28 cellular contexts compared by ENCODE assay signal in the genomic region with DNA sequence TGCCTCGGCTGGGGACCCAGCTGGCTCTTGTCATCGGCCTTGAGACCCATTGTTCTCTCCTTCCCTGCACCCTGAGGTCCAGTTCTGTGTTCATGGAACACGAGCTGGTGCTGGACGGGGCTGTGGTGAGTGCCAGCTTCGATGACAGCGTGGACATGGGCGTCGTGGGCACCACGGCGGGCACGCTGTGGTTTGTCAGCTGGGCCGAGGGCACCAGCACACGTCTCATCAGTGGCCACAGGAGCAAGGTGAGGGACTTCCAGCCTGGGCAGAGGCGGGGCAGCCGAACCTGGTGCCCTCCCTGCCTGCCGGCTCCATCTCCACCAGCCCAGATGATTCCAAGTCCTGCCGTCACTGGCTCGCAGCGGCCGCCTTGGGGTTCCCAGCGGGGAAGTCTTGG. TPM values are rescaled to one million over a fixed set of nuclear protein-coding genes. Genes with fewer than 3 reads are reported as not detected.
"Had no signal": no experiment of that assay in that cellular context is flagged by ENCODE, and none has a peak within 500 bp of the region (broad histone marks: within the 10 kb centered on the region; RNA-seq: fewer than 3 reads in every experiment).

No MANE protein-coding gene starts in this region.

- DNase-seq: naive B cell; naive thymus-derived CD8-positive, alpha-beta T cell; nephron progenitor cell; nucleus accumbens; right cardiac atrium; right lobe of liver; sigmoid colon; small intestine; stimulated activated CD4-positive, alpha-beta T cell treated with anti-CD3 and anti-CD28 coated beads, Interleukin-15, amount 100 ng/mL, for 24 hours; stimulated activated CD4-positive, alpha-beta T cell treated with anti-CD3 and anti-CD28 coated beads, Interleukin-2, amount 100 ng/mL, for 24 hours; stimulated activated CD4-positive, alpha-beta T cell treated with anti-CD3 and anti-CD28 coated beads, Interleukin-2, amount 100 ng/mL, for 48 hours; stimulated activated CD4-positive, alpha-beta T cell treated with anti-CD3 and anti-CD28 coated beads, Interleukin-4, amount 100 ng/mL, for 24 hours; stimulated activated naive B cell treated with anti-CD40 and anti-IgM and Interleukin-4, amounts not matched to agents 10 μg/mL and 1 μg/mL and 100 μg/mL, for 72 hours; stimulated activated naive CD4-positive, alpha-beta T cell treated with Interleukin-2 at 50 U/mL for 16 hours; stomach; thyroid gland; trophoblast cell; upper lobe of left lung; uterus had no signal

- H3K36me3 ChIP-seq: neutrophil, pancreas, prostate gland, right lobe of liver, thoracic aorta, thyroid gland, uterus had no signal

- H3K27ac Mint-ChIP-seq: natural killer cell treated with Interleukin-12 subunit alpha and Interleukin-12 subunit beta and Interleukin-15 and Interleukin-18, amount 100 ng/mL, for 72 hours; nephron progenitor cell; stimulated activated effector memory CD8-positive, alpha-beta T cell treated with anti-CD3 and anti-CD28 coated beads, Interleukin-12 subunit alpha, Interleukin-12 subunit beta, amount 100 ng/mL, for 72 hours; stimulated activated naive B cell treated with anti-CD40 and anti-IgM and Interleukin-4, amounts not matched to agents 10 μg/mL and 1 μg/mL and 100 μg/mL, for 72 hours; stimulated activated naive CD8-positive, alpha-beta T cell treated with anti-CD3 and anti-CD28 coated beads, Interleukin-15, Interleukin-2, amounts not matched to agents 100 ng/mL and 50 ng/mL, for 24 hours had no signal

- H3K4me3 ChIP-seq: pancreas, prostate gland, right lobe of liver, sigmoid colon, stomach, thoracic aorta, thyroid gland, tibial nerve, upper lobe of left lung, uterus had no signal

- H3K27me3 Mint-ChIP-seq: naive B cell; naive thymus-derived CD8-positive, alpha-beta T cell; natural killer cell treated with Interleukin-12 subunit alpha and Interleukin-12 subunit beta and Interleukin-15 and Interleukin-18, amount 100 ng/mL, for 72 hours; stimulated activated naive B cell treated with anti-CD40 and anti-IgM and Interleukin-4, amounts not matched to agents 10 μg/mL and 1 μg/mL and 100 μg/mL, for 72 hours; stimulated activated naive CD8-positive, alpha-beta T cell treated with anti-CD3 and anti-CD28 coated beads, Interleukin-15, Interleukin-2, amounts not matched to agents 100 ng/mL and 50 ng/mL, for 24 hours had no signal

- ATAC-seq: naive thymus-derived CD8-positive, alpha-beta T cell; natural killer cell treated with Interleukin-12 subunit alpha and Interleukin-12 subunit beta and Interleukin-15 and Interleukin-18, amount 100 ng/mL, for 72 hours; pancreas; right lobe of liver; stimulated activated effector memory CD8-positive, alpha-beta T cell treated with anti-CD3 and anti-CD28 coated beads, Interleukin-12 subunit alpha, Interleukin-12 subunit beta, amount 100 ng/mL, for 72 hours; stimulated activated naive B cell treated with anti-CD40 and anti-IgM and Interleukin-4, amounts not matched to agents 10 μg/mL and 1 μg/mL and 100 μg/mL, for 72 hours had no signal

- H3K9me3 Mint-ChIP-seq: naive B cell; naive thymus-derived CD8-positive, alpha-beta T cell; natural killer cell treated with Interleukin-12 subunit alpha and Interleukin-12 subunit beta and Interleukin-15 and Interleukin-18, amount 100 ng/mL, for 72 hours; nephron progenitor cell; neural crest cell; stimulated activated effector memory CD8-positive, alpha-beta T cell treated with anti-CD3 and anti-CD28 coated beads, Interleukin-12 subunit alpha, Interleukin-12 subunit beta, amount 100 ng/mL, for 72 hours; stimulated activated naive B cell treated with anti-CD40 and anti-IgM and Interleukin-4, amounts not matched to agents 10 μg/mL and 1 μg/mL and 100 μg/mL, for 72 hours; stimulated activated naive CD8-positive, alpha-beta T cell treated with anti-CD3 and anti-CD28 coated beads, Interleukin-15, Interleukin-2, amounts not matched to agents 100 ng/mL and 50 ng/mL, for 24 hours had no signal

- H3K4me3 Mint-ChIP-seq: naive thymus-derived CD8-positive, alpha-beta T cell; natural killer cell treated with Interleukin-12 subunit alpha and Interleukin-12 subunit beta and Interleukin-15 and Interleukin-18, amount 100 ng/mL, for 72 hours; nephron progenitor cell; stimulated activated effector memory CD8-positive, alpha-beta T cell treated with anti-CD3 and anti-CD28 coated beads, Interleukin-12 subunit alpha, Interleukin-12 subunit beta, amount 100 ng/mL, for 72 hours; stimulated activated naive B cell treated with anti-CD40 and anti-IgM and Interleukin-4, amounts not matched to agents 10 μg/mL and 1 μg/mL and 100 μg/mL, for 72 hours; stimulated activated naive CD8-positive, alpha-beta T cell treated with anti-CD3 and anti-CD28 coated beads, Interleukin-15, Interleukin-2, amounts not matched to agents 100 ng/mL and 50 ng/mL, for 24 hours had no signal

- H3K36me3 Mint-ChIP-seq: naive B cell; naive thymus-derived CD8-positive, alpha-beta T cell; natural killer cell treated with Interleukin-12 subunit alpha and Interleukin-12 subunit beta and Interleukin-15 and Interleukin-18, amount 100 ng/mL, for 72 hours had no signal

- H3K27ac ChIP-seq: neutrophil, pancreas, prostate gland, right lobe of liver, sigmoid colon, thoracic aorta, thyroid gland, tibial nerve, upper lobe of left lung, uterus had no signal

- H3K27me3 ChIP-seq: neutrophil, pancreas, right lobe of liver, sigmoid colon, stomach, thyroid gland, tibial nerve, upper lobe of left lung, uterus had no signal

- H3K9me3 ChIP-seq: neutrophil, pancreas, prostate gland, right lobe of liver, sigmoid colon, stomach, thoracic aorta, thyroid gland, tibial nerve, upper lobe of left lung, uterus had no signal

RNA-seq across cellular contexts. Expression of a gene that starts 12.9 kb away (rescaled TPM):
- polyA plus RNA-seq: naive thymus-derived CD8-positive, alpha-beta T cell had no signal
